Comparison of ENCODE assay signal across 1 cellular context in genomic region chr7:84484502-84485079, GRCh38.
TF ChIP-seq lines count a peak whose summit lies in the region.

No MANE protein-coding gene starts in this region.

TF ChIP-seq in HepG2, 621 proteins besides CTCF, POLR2A, EP300 and RAD21:
- TF ChIP-seq ATF7 (IDR thresholded peaks at IDR 0.05) (peak; percentile 42; the same call in 1 of the 2 replicates), ATF7 (CRISPR knock-in tag; IDR thresholded peaks at IDR 0.05) (no peak), ZMAT5 (CRISPR knock-in tag; IDR thresholded peaks at IDR 0.05; ENCODE audit: borderline replicate concordance, low read depth) (no peak)
